28 cellular contexts compared by ENCODE assay signal in genomic region chr18:30568333-30568732, GRCh38.
"Had no signal": no experiment of that assay in that cellular context is flagged by ENCODE, and none has a peak within 500 bp of the region (broad histone marks: within the 10 kb centered on the region; RNA-seq: fewer than 3 reads in every experiment).

No MANE protein-coding gene starts in this region.

- H3K9me3 ChIP-seq: colonic mucosa, esophagus muscularis mucosa, esophagus squamous epithelium, gastrocnemius medialis, gastroesophageal sphincter, heart left ventricle, heart right ventricle had no signal

- H3K4me3 ChIP-seq: colonic mucosa, coronary artery, dorsolateral prefrontal cortex, esophagus muscularis mucosa, esophagus squamous epithelium, gastrocnemius medialis, gastroesophageal sphincter, heart left ventricle, heart right ventricle had no signal

- H3K4me1 Mint-ChIP-seq: endodermal cell had no signal

- H3K4me3 Mint-ChIP-seq: dendritic cell treated with granulocyte-macrophage colony-stimulating factor and Interleukin-4, amounts not matched to agents 40 ng/mL and 50 ng/mL, for 4 days; effector memory CD8-positive, alpha-beta T cell; endodermal cell had no signal

- H3K9me3 Mint-ChIP-seq: endodermal cell had no signal

- ATAC-seq: effector memory CD8-positive, alpha-beta T cell; esophagus mucosa; foreskin keratinocyte; gastrocnemius medialis; gastroesophageal sphincter; heart left ventricle; heart right ventricle had no signal

- H3K27ac ChIP-seq: colonic mucosa, coronary artery, dorsolateral prefrontal cortex, epithelial cell of prostate, esophagus muscularis mucosa, esophagus squamous epithelium, foreskin keratinocyte, gastrocnemius medialis, gastroesophageal sphincter, heart left ventricle, heart right ventricle had no signal

- FAIRE-seq: colon, endometrium, endothelial cell of umbilical vein, frontal cortex had no signal

- H3K27me3 ChIP-seq: colonic mucosa, dorsolateral prefrontal cortex, esophagus muscularis mucosa, esophagus squamous epithelium, foreskin keratinocyte, gastrocnemius medialis, gastroesophageal sphincter, heart left ventricle, heart right ventricle had no signal

- DNase-seq: colonic mucosa; cortex of kidney; dermis blood vessel endothelial cell; dorsolateral prefrontal cortex; effector CD4-positive, alpha-beta T cell; effector CD8-positive, alpha-beta T cell; effector memory CD4-positive, alpha-beta T cell; effector memory CD8-positive, alpha-beta T cell; endodermal cell; esophagus squamous epithelium; foreskin fibroblast; foreskin keratinocyte; foreskin melanocyte; gastrocnemius medialis; glutamatergic neuron; head of caudate nucleus; heart left ventricle; heart right ventricle had no signal

- H3K36me3 ChIP-seq: colonic mucosa, esophagus muscularis mucosa, esophagus squamous epithelium, gastrocnemius medialis, gastroesophageal sphincter, heart left ventricle, heart right ventricle had no signal

- H3K27me3 Mint-ChIP-seq: dendritic cell treated with granulocyte-macrophage colony-stimulating factor and Interleukin-4, amounts not matched to agents 40 ng/mL and 50 ng/mL, for 4 days; effector memory CD8-positive, alpha-beta T cell had no signal

- H3K4me1 ChIP-seq: colonic mucosa, esophagus muscularis mucosa, esophagus squamous epithelium, foreskin keratinocyte, gastrocnemius medialis, gastroesophageal sphincter, heart left ventricle, heart right ventricle had no signal

- H3K27ac Mint-ChIP-seq: dendritic cell treated with granulocyte-macrophage colony-stimulating factor and Interleukin-4, amounts not matched to agents 40 ng/mL and 50 ng/mL, for 4 days; effector memory CD8-positive, alpha-beta T cell; endodermal cell had no signal
